11 cellular contexts compared by ENCODE assay signal in the genomic region with DNA sequence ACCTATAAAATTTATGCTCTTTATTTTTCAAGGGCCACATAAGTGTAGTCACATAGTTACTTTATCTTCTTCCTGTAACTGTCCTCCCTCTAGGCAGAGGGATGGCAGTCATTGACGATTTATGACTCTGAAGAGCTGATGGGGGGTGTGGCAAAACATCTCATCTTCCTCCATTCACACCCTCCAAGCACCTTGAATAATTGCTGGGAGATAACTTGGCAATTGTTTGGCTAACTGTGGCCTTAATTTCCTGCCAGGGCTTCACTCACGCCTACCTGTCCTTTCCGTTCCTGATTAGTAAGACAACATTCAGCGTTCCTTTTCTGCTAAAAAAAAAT.
DNase-seq lines count a peak whose midpoint lies in the region; ATAC-seq and TF ChIP-seq lines count a peak whose summit lies in the region.
"Had no signal": no experiment of that assay in that cellular context is flagged by ENCODE, and none has a peak within 500 bp of the region (broad histone marks: within the 10 kb centered on the region; RNA-seq: fewer than 3 reads in every experiment).

No MANE protein-coding gene starts in this region.

- peaks cover 17% of the 10 kb centered on the region for H3K36me3 Mint-ChIP-seq in activated T-cell treated with anti-CD3 and anti-CD28 coated beads, Interleukin-2, amount 50 U/mL, for 4 hours (ENCODE audit: insufficient read depth)
- H3K36me3 Mint-ChIP-seq in activated naive CD8-positive, alpha-beta T cell treated with anti-CD3 and anti-CD28 coated beads, Interleukin-2, amount 50 U/mL, for 24 hours (ENCODE audit: low read depth) = peaks cover 4% of the 10 kb centered on the region

- peak overlapping the region in 3 of 4 donors; percentile 75 to 84 (median 83) for H3K27ac ChIP-seq in gastrocnemius medialis
- H3K27ac ChIP-seq in gastroesophageal sphincter = no peak overlapping the region

- H3K27me3 Mint-ChIP-seq in activated T-cell treated with anti-CD3 and anti-CD28 coated beads, Interleukin-2, amount 50 U/mL, for 4 hours (ENCODE audit: low read depth) = no peaks in the 10 kb centered on the region
- no peaks in the 10 kb centered on the region for H3K27me3 Mint-ChIP-seq in activated naive CD8-positive, alpha-beta T cell treated with anti-CD3 and anti-CD28 coated beads, Interleukin-2, amount 50 U/mL, for 24 hours

- H3K9me3 ChIP-seq in gastrocnemius medialis (no peaks in the 10 kb centered on the region), gastroesophageal sphincter (no peaks in the 10 kb centered on the region)

- H3K4me3 Mint-ChIP-seq in activated T-cell treated with anti-CD3 and anti-CD28 coated beads, Interleukin-2, amount 50 U/mL, for 4 hours = peak overlapping the region; percentile 73
- H3K4me3 Mint-ChIP-seq in activated naive CD8-positive, alpha-beta T cell treated with anti-CD3 and anti-CD28 coated beads, Interleukin-2, amount 50 U/mL, for 24 hours = peak overlapping the region; percentile 82

- H3K4me1 ChIP-seq in gastrocnemius medialis (peaks cover 57 to 64% of the 10 kb centered on the region in 2 donors), gastroesophageal sphincter (peaks cover 0 to 73% (median 6%) of the 10 kb centered on the region in 3 donors)

- H3K4me3 ChIP-seq in gastrocnemius medialis (no peak overlapping the region), gastroesophageal sphincter (no peak overlapping the region)

- TF ChIP-seq EP300 in gastroesophageal sphincter (IDR thresholded peaks at IDR 0.05) = no peak

- H3K27me3 ChIP-seq in gastrocnemius medialis = no peaks in the 10 kb centered on the region
- no peaks in the 10 kb centered on the region for H3K27me3 ChIP-seq in gastroesophageal sphincter

- DNase-seq in activated T-cell treated with anti-CD3 and anti-CD28 coated beads, Interleukin-2, amount 50 U/mL, for 4 hours = no peak
- no peak for DNase-seq in activated T-cell treated with anti-CD3 and anti-CD28 coated beads, Interleukin-2, amount 50 U/mL, for 48 hours
- DNase-seq in NCI-H345 (lab: John Stamatoyannopoulos, UW) (peak; percentile 21), gastrocnemius medialis (no peak), germinal center (ENCODE audit: low spot score) (no peak), DMS79 (lab: John Stamatoyannopoulos, UW) (no peak)
- DNase-seq in activated naive CD8-positive, alpha-beta T cell treated with anti-CD3 and anti-CD28 coated beads, Interleukin-2, amount 50 U/mL, for 24 hours = no peak
- DNase-seq: amygdala, cortex of kidney, Kasumi-1 had no signal

- WGBS in gastroesophageal sphincter (ENCODE audit: low coverage in 1 of 2), 2 donors = 46 to 53% methylated on average over 3 to 4 of the region's 4 CpGs

- H3K9me3 Mint-ChIP-seq in activated T-cell treated with anti-CD3 and anti-CD28 coated beads, Interleukin-2, amount 50 U/mL, for 4 hours = peaks cover 7% of the 10 kb centered on the region
- no peaks in the 10 kb centered on the region for H3K9me3 Mint-ChIP-seq in activated naive CD8-positive, alpha-beta T cell treated with anti-CD3 and anti-CD28 coated beads, Interleukin-2, amount 50 U/mL, for 24 hours

- in situ Hi-C loops in gastrocnemius medialis (cut with MboI; ENCODE audit: low sequenced_read_pairs in 4 of 4) = no loop called here

- no peaks in the 10 kb centered on the region for H3K36me3 ChIP-seq in gastrocnemius medialis
- H3K36me3 ChIP-seq in gastroesophageal sphincter = peaks cover 0 to 44% of the 10 kb centered on the region in 2 donors

- TF ChIP-seq POLR2A in gastrocnemius medialis (IDR thresholded peaks at IDR 0.05) (no peak), gastroesophageal sphincter (IDR thresholded peaks at IDR 0.05) (no peak)

- peak; percentile 5 to 11 for ATAC-seq in activated T-cell treated with anti-CD3 and anti-CD28 coated beads, Interleukin-2, amount 50 U/mL, for 4 hours
- ATAC-seq in activated naive CD8-positive, alpha-beta T cell treated with anti-CD3 and anti-CD28 coated beads, Interleukin-2, amount 50 U/mL, for 24 hours = no peak
- ATAC-seq in gastrocnemius medialis (no peak), gastroesophageal sphincter (no peak)

- H3K27ac Mint-ChIP-seq in activated naive CD8-positive, alpha-beta T cell treated with anti-CD3 and anti-CD28 coated beads, Interleukin-2, amount 50 U/mL, for 24 hours = peak overlapping the region; percentile 21

- intact Hi-C loops in gastrocnemius medialis (cut with DNase I; ENCODE audit: low total_unique reads) = no loop called here

- peaks cover 53% of the 10 kb centered on the region for H3K4me1 Mint-ChIP-seq in activated T-cell treated with anti-CD3 and anti-CD28 coated beads, Interleukin-2, amount 50 U/mL, for 4 hours (ENCODE audit: low read depth)
- H3K4me1 Mint-ChIP-seq in activated naive CD8-positive, alpha-beta T cell treated with anti-CD3 and anti-CD28 coated beads, Interleukin-2, amount 50 U/mL, for 24 hours = peaks cover 55% of the 10 kb centered on the region

- TF ChIP-seq CTCF in gastrocnemius medialis (IDR thresholded peaks at IDR 0.05 in 4 of 5, conservative IDR thresholded peaks at IDR 0.05 in 1 of 5) (no peak), gastroesophageal sphincter (IDR thresholded peaks at IDR 0.05) (no peak)

Comparison
In these comparisons a context has a peak if more than half of its experiments do, and no peak if none do; other contexts are left out.
1. ATAC-seq: peak in activated T-cell treated with anti-CD3 and anti-CD28 coated beads, Interleukin-2, amount 50 U/mL, for 4 hours (2 of 2); none in activated naive CD8-positive, alpha-beta T cell treated with anti-CD3 and anti-CD28 coated beads, Interleukin-2, amount 50 U/mL, for 24 hours (single experiment), gastrocnemius medialis (0 of 2) and gastroesophageal sphincter (single experiment).
2. H3K27ac ChIP-seq: peak in gastrocnemius medialis (3 of 4); none in gastroesophageal sphincter (0 of 4).